Comparison of ENCODE assay signal across 16 cellular contexts in the genomic region with DNA sequence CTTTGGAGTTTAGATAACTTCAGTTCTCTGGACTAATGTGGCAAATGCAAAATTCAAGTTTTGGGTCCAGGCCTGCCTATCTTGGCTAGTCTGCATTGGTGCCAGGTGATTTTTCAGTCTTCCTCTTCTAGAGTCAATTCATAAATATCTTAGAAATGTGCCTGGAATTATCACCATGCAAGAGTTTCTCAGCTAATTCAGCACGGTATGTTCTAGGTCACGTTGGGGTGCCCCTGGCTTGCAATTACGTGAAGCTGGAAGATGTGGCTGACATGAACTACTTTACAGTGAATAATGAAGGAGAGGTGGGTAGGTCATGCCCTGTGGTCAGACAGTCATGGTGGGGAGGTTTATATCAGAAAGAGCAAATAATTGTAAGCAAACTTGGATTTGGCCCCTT. TPM values are rescaled to one million over a fixed set of nuclear protein-coding genes. Genes with fewer than 3 reads are reported as not detected.
DNase-seq lines count a peak whose midpoint lies in the region; ATAC-seq lines count a peak whose summit lies in the region.
"Had no signal": no experiment of that assay in that cellular context is flagged by ENCODE, and none has a peak within 500 bp of the region (broad histone marks: within the 10 kb centered on the region; RNA-seq: fewer than 3 reads in every experiment).

No MANE protein-coding gene starts in this region.

- no peak for ATAC-seq in activated T-cell treated with anti-CD3 and anti-CD28 coated beads, Interleukin-2, amount 50 U/mL, for 72 hours (replicated peaks in 1 of 2)
- no peak for ATAC-seq in HG03135 (IDR thresholded peaks at IDR 0.05; ENCODE audit: unreplicated experiment)
- no peak for ATAC-seq in HG03139 (IDR thresholded peaks at IDR 0.05; ENCODE audit: unreplicated experiment)
- no peak for ATAC-seq in GM19023 (IDR thresholded peaks at IDR 0.05; ENCODE audit: unreplicated experiment)

- no peak overlapping the region for H3K4me3 Mint-ChIP-seq in activated T-cell treated with anti-CD3 and anti-CD28 coated beads, Interleukin-2, amount 50 U/mL, for 72 hours
- H3K4me3 Mint-ChIP-seq: CD4-positive, CD25-positive, alpha-beta regulatory T cell had no signal

- peak overlapping the region; percentile 29 for H3K27ac ChIP-seq in adipose tissue (ENCODE audit: low read depth, low read length)
- H3K27ac ChIP-seq: BLaER1 treated with 17β-estradiol and CSF1 and Interleukin-3, amounts not matched to agents 10 nM and 100 nM had no signal

- peaks cover 13 to 14% of the 10 kb centered on the region in 2 donors for H3K36me3 Mint-ChIP-seq in activated T-cell treated with anti-CD3 and anti-CD28 coated beads, Interleukin-2, amount 50 U/mL, for 72 hours (ENCODE audit: insufficient read depth in 2 of 2)

- no peak for DNase-seq in activated T-cell treated with anti-CD3 and anti-CD28 coated beads, Interleukin-2, amount 50 U/mL, for 72 hours
- DNase-seq in activated T-cell treated with anti-CD3 and anti-CD28 coated beads, Interleukin-2, amount 50 U/mL, for 48 hours: no peak
- DNase-seq in iris pigment epithelial cell (ENCODE audit: low read depth): peak; percentile 40
- DNase-seq in NCI-H1048 (lab: John Stamatoyannopoulos, UW): no peak
- DNase-seq: ACHN; CD4-positive, CD25-positive, alpha-beta regulatory T cell; DMS153; DMS79 treated with DMSO at 0.1 percent for 48 hours; GDM1; HCEC 1CT; IMR-90 had no signal

- no peaks in the 10 kb centered on the region for H3K27me3 Mint-ChIP-seq in activated T-cell treated with anti-CD3 and anti-CD28 coated beads, Interleukin-2, amount 50 U/mL, for 72 hours (ENCODE audit: low read depth)
- H3K27me3 Mint-ChIP-seq: CD4-positive, CD25-positive, alpha-beta regulatory T cell had no signal

- 89 to 98% (median 92%) methylated on average over 3 of the region's 3 CpGs for WGBS in adipose tissue, 3 donors

- no peaks in the 10 kb centered on the region for H3K4me1 Mint-ChIP-seq in activated T-cell treated with anti-CD3 and anti-CD28 coated beads, Interleukin-2, amount 50 U/mL, for 72 hours (ENCODE audit: low read depth)

- no peaks in the 10 kb centered on the region for H3K9me3 Mint-ChIP-seq in activated T-cell treated with anti-CD3 and anti-CD28 coated beads, Interleukin-2, amount 50 U/mL, for 72 hours
- H3K9me3 Mint-ChIP-seq: CD4-positive, CD25-positive, alpha-beta regulatory T cell had no signal

- peak overlapping the region; percentile 68 for H3K27ac Mint-ChIP-seq in activated T-cell treated with anti-CD3 and anti-CD28 coated beads, Interleukin-2, amount 50 U/mL, for 72 hours

RNA-seq across cellular contexts. Expression of a gene that starts 25.0 kb away (rescaled TPM):
- total RNA-seq in activated T-cell treated with anti-CD3 and anti-CD28 coated beads, Interleukin-2, amount 50 U/mL, for 72 hours: 10 to 100 TPM; 61.1 to 78.7 TPM
- polyA plus RNA-seq in adipose tissue: 10 to 100 TPM; 13.7 to 27.7 (median 17.8) TPM

RNA-seq across cellular contexts. Expression of a gene that starts 25.3 kb away (rescaled TPM):
- 10 to 100 TPM; 65.5 to 71.8 TPM for total RNA-seq in activated T-cell treated with anti-CD3 and anti-CD28 coated beads, Interleukin-2, amount 50 U/mL, for 72 hours
- polyA plus RNA-seq in adipose tissue: 10 to 100 TPM in 2 of 3 donors, 1 to 10 TPM in 1; 5.6 to 15.2 (median 13.5) TPM

RNA-seq across cellular contexts. Expression of a gene that starts 47.8 kb away (rescaled TPM):
- total RNA-seq in activated T-cell treated with anti-CD3 and anti-CD28 coated beads, Interleukin-2, amount 50 U/mL, for 72 hours: 10 to 100 TPM; 49.5 to 54.5 TPM
- 10 to 100 TPM in 2 of 3 donors, 1 to 10 TPM in 1; 9.2 to 36.5 (median 15.0) TPM for polyA plus RNA-seq in adipose tissue
